1 cellular context compared by ENCODE assay signal in the genomic region with DNA sequence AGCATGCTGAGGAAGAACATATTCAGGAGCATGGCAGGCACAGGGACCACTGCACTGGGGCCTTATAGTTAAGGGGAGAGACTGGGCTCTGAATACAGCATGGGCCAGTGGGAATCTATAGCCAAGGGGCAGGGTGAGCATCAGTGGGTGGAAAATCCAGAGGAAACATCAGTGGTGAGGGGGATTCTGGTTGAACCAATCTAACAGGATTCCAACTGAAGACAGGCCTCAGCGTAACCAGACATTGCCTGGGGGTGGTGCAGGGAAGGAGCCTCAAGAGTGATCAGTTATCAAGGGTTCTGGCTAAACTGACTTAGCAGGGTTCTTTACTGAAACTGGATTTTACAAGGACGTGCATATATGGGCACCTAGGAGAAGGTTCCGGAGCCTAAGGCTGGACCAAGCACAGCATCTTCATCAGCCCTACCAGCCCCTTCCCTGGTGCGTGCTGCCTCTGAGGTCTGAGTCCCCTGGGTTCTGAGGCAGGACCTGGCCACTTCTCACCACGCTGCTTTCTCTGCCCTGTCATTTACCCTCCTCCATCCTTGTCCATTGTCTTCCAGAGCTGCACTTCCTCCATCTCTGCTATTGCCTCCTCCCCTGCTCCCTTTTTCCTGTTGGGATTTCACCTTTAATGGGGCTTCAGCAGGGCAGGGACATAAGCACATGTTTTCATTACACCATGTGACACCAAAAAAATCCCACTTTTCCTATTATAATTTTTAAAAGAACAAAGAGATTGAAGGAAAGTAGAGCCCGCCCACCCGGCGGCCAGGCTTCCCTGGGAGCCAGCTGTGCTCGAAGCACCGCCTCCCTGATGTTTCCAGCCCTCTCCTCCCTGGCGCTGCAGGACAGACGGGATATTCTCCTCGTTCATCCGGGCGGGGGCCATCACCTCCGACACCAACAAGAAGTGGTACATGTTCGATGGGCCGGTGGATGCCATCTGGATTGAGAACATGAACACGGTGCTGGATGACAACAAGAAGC.
TF ChIP-seq lines count a peak whose summit lies in the region.

No MANE protein-coding gene starts in this region.

TF ChIP-seq in endothelial cell of umbilical vein, 7 proteins besides CTCF, POLR2A, EP300 and RAD21:
- TF ChIP-seq POLR2AphosphoS5 (IDR thresholded peaks at IDR 0.05; ENCODE audit: insufficient read depth, low read depth, low read length) (no peak), GATA2 (IDR thresholded peaks at IDR 0.05; ENCODE audit: insufficient read depth, insufficient read length, low read depth, low read length) (no peak), JUN (IDR thresholded peaks at IDR 0.05; ENCODE audit: borderline replicate concordance, insufficient read depth, insufficient read length, low read depth) (no peak), FOS (IDR thresholded peaks at IDR 0.05; ENCODE audit: borderline replicate concordance, insufficient read depth, low read length) (no peak), MYC (IDR thresholded peaks at IDR 0.05; ENCODE audit: low read depth, low read length) (no peak), MAX (IDR thresholded peaks at IDR 0.05; ENCODE audit: insufficient read depth, insufficient read length) (no peak), EZH2 (IDR thresholded peaks at IDR 0.05; ENCODE audit: borderline replicate concordance, low read depth, low read length, severe bottlenecking) (no peak)
